ENCODE assay signal across 14 cellular contexts in genomic region chr21:37373539-37373938, GRCh38. TPM values are rescaled to one million over a fixed set of nuclear protein-coding genes. Genes with fewer than 3 reads are reported as not detected.
DNase-seq lines count a peak whose midpoint lies in the region; ATAC-seq and TF ChIP-seq lines count a peak whose summit lies in the region.
"Had no signal": no experiment of that assay in that cellular context is flagged by ENCODE, and none has a peak within 500 bp of the region (broad histone marks: within the 10 kb centered on the region; RNA-seq: fewer than 3 reads in every experiment).

No MANE protein-coding gene starts in this region.

- peaks cover 68% of the 10 kb centered on the region for H3K4me1 Mint-ChIP-seq in T-helper 2 cell treated with Interferon-gamma antibody and Interleukin-4, amounts not matched to agents 5 μg/mL and 100 μg/mL, for 36 hours (ENCODE audit: low read depth)
- H3K4me1 Mint-ChIP-seq in brain, result peaks cover 92% of the 10 kb centered on the region

- H2AFZ ChIP-seq in osteoblast (ENCODE audit: low read length), result no peak overlapping the region

- peak overlapping the region; percentile 5 for H3K27ac Mint-ChIP-seq in T-helper 2 cell treated with Interferon-gamma antibody and Interleukin-4, amounts not matched to agents 5 μg/mL and 100 μg/mL, for 36 hours
- peak overlapping the region in 4 of 5 experiments; percentile 7 to 53 (median 16) for H3K27ac Mint-ChIP-seq in brain

- H3K4me1 ChIP-seq in osteoblast (ENCODE audit: insufficient read depth, low read length), result peaks cover 52% of the 10 kb centered on the region
- H3K4me1 ChIP-seq in esophagus squamous epithelium, result peaks cover 19 to 100% (median 72%) of the 10 kb centered on the region in 3 donors

- H3K9me3 Mint-ChIP-seq in T-helper 2 cell treated with Interferon-gamma antibody and Interleukin-4, amounts not matched to agents 5 μg/mL and 100 μg/mL, for 36 hours, result no peaks in the 10 kb centered on the region
- peaks cover 0 to 16% (median 3%) of the 10 kb centered on the region in 5 experiments for H3K9me3 Mint-ChIP-seq in brain

- H3K36me3 ChIP-seq in osteoblast (ENCODE audit: insufficient read depth, low read length) (no peaks in the 10 kb centered on the region), esophagus squamous epithelium (no peaks in the 10 kb centered on the region)
- H3K36me3 ChIP-seq: pancreas had no signal

- TF ChIP-seq POLR2A in esophagus squamous epithelium (IDR thresholded peaks at IDR 0.05), result no peak

- intact Hi-C loops in esophagus squamous epithelium (cut with DNase I), result no loop called here

- no peak overlapping the region for H3K4me3 ChIP-seq in osteoblast (ENCODE audit: insufficient read depth, low read length)
- H3K4me3 ChIP-seq in esophagus squamous epithelium, result no peak overlapping the region
- H3K4me3 ChIP-seq: pancreas, testis had no signal

- peaks cover 74% of the 10 kb centered on the region for H4K20me1 ChIP-seq in osteoblast (ENCODE audit: insufficient read depth, low read length)

- no peaks in the 10 kb centered on the region for H3K9me3 ChIP-seq in osteoblast (ENCODE audit: low read depth, low read length)
- H3K9me3 ChIP-seq in esophagus squamous epithelium, result no peaks in the 10 kb centered on the region
- H3K9me3 ChIP-seq: pancreas, testis had no signal

- 68 to 83% methylated on average over 1 of the region's 1 CpG for WGBS in esophagus squamous epithelium, 2 donors

- peak overlapping the region; percentile 52 for H3K4me2 ChIP-seq in osteoblast (ENCODE audit: insufficient read depth, low read length)

- H3K79me2 ChIP-seq in osteoblast (ENCODE audit: insufficient read depth, low read length), result peaks cover 98% of the 10 kb centered on the region

- ATAC-seq in GM18868 (IDR thresholded peaks at IDR 0.05; ENCODE audit: unreplicated experiment), result no peak

- peak overlapping the region; percentile 37 for H3K4me3 Mint-ChIP-seq in T-helper 2 cell treated with Interferon-gamma antibody and Interleukin-4, amounts not matched to agents 5 μg/mL and 100 μg/mL, for 36 hours
- H3K4me3 Mint-ChIP-seq in brain, result peak overlapping the region; percentile 15 to 33 (median 18)

- no peaks in the 10 kb centered on the region for H3K27me3 Mint-ChIP-seq in T-helper 2 cell treated with Interferon-gamma antibody and Interleukin-4, amounts not matched to agents 5 μg/mL and 100 μg/mL, for 36 hours (ENCODE audit: low read depth)
- peaks cover 4% of the 10 kb centered on the region for H3K27me3 Mint-ChIP-seq in brain

- H3K27me3 ChIP-seq in osteoblast (ENCODE audit: insufficient read depth, low read length) (no peaks in the 10 kb centered on the region), esophagus squamous epithelium (no peaks in the 10 kb centered on the region)
- H3K27me3 ChIP-seq: pancreas, testis had no signal

- DNase-seq in T-helper 2 cell treated with Interferon-gamma antibody and Interleukin-4, amounts not matched to agents 5 μg/mL and 100 μg/mL, for 36 hours (ENCODE audit: low spot score), result no peak
- DNase-seq in T-helper 2 cell (no peak), OCI-M1 (lab: John Stamatoyannopoulos, UW) (peak; percentile 49), osteoblast (ENCODE audit: insufficient read length, low spot score, missing footprints) (no peak), SHP77 treated with DMSO at 0.1 percent for 48 hours (lab: John Stamatoyannopoulos, UW) (no peak), esophagus squamous epithelium (lab: John Stamatoyannopoulos, UW) (no peak)
- DNase-seq: DMS153; NCI-H2171; pancreas; stimulated activated CD4-positive, alpha-beta T cell treated with anti-CD3 and anti-CD28 coated beads, Interleukin-4, amount 100 ng/mL, for 24 hours; testis had no signal

- TF ChIP-seq CTCF in brain (conservative IDR thresholded peaks at IDR 0.05) (no peak), osteoblast (IDR thresholded peaks at IDR 0.05; ENCODE audit: extremely low read depth, low read depth, low read length) (no peak), esophagus squamous epithelium (IDR thresholded peaks at IDR 0.05) (no peak)

- H3K27ac ChIP-seq in osteoblast (ENCODE audit: low read depth, low read length) (peak overlapping the region; percentile 78), esophagus squamous epithelium (no peak overlapping the region)
- H3K27ac ChIP-seq: 22Rv1, pancreas, testis had no signal

- H3K36me3 Mint-ChIP-seq in T-helper 2 cell treated with Interferon-gamma antibody and Interleukin-4, amounts not matched to agents 5 μg/mL and 100 μg/mL, for 36 hours (ENCODE audit: low read depth), result peaks cover 18% of the 10 kb centered on the region
- peaks cover 47% of the 10 kb centered on the region for H3K36me3 Mint-ChIP-seq in brain

RNA-seq across cellular contexts. Expression of gene DYRK1A, which starts 7.0 kb away (rescaled TPM):
- 23.0 TPM for polyA plus RNA-seq in brain (ENCODE audit: insufficient read depth, low read depth, low replicate concordance)
- total RNA-seq in osteoblast (93.1 and 99.2 TPM in 2 replicates), esophagus squamous epithelium (10 to 100 TPM; 37.8 to 61.0 (median 45.4) TPM)
